In the genomic region with DNA sequence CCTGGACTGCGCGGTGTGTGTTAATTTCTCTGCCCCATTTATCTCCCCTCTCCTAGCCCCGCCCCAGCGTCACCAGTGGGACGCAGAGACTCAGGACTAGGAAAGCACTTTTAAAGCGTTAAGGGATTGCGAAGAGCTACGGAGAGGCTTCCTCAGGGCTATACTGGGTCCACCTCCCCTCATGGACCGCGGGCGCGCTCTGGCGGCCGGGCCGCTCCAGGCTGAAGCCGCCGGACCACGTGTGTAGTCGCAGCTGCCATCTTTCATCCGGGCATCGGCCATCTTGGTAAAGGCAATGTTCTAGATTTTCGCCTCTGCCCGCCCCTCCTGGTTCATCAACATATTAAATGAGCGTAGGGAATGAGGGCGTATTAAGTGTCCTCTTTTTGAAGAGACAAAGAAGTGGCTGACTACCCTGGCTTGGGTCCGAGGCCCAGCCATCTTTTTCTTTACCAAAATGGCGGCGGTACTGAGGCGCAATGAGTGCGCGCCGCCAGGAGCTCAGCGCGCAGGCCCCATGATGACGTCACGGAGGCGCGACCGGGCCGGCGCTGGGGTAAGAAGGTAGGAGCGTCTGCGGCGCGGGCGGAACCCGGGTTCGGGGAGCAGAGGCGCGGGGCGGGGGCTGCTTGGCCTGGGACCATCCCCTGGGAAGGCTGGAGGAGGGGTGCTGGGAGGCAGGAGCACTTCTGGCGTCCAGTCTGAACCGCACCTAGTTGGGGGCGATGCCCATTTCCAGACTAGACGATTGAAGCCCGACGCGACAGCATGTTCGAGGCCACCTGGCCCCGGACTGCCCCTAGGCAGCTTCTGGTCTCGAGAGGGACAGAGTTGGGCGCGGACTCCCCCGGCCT, we compare ENCODE assay signal across 8 cellular contexts. TPM values are rescaled to one million over a fixed set of nuclear protein-coding genes. Genes with fewer than 3 reads are reported as not detected.
A peak's percentile ranks its signal among the peaks of the same experiment; 100 is the strongest.
DNase-seq lines count a peak whose midpoint lies in the region; ATAC-seq and TF ChIP-seq lines count a peak whose summit lies in the region.

TSS of gene CCDC124 (plus strand) at position 531 of the 854 bp plus-strand sequence. CDS start 3,406 bp downstream, outside the sequence.

- H3K4me1 Mint-ChIP-seq in activated B cell treated with CpG ODN at 0.5 μM for 24 hours, result peaks cover 25% of the 10 kb centered on the region

- H3K4me3 ChIP-seq in AG10803 (ENCODE audit: low read length) (peak within 1 kb of the TSS; percentile 91), cardiac fibroblast (replicated peaks in 1 of 2; ENCODE audit: low read depth in 2 of 2, low read length in 2 of 2) (peak within 1 kb of the TSS; percentile 74 to 92)

- ATAC-seq in GM18907 (IDR thresholded peaks at IDR 0.05; ENCODE audit: unreplicated experiment) (peak; percentile 78), HG03139 (IDR thresholded peaks at IDR 0.05; ENCODE audit: unreplicated experiment) (peak; percentile 71), activated B cell treated with CpG ODN at 0.5 μM for 24 hours (ENCODE audit: low read depth) (peak; percentile 96)

- peaks cover 8% of the 10 kb centered on the region for H3K36me3 Mint-ChIP-seq in activated B cell treated with CpG ODN at 0.5 μM for 24 hours (ENCODE audit: low read depth)

- H3K27ac Mint-ChIP-seq in activated B cell treated with CpG ODN at 0.5 μM for 24 hours, result peak within 1 kb of the TSS; percentile 94

- intact Hi-C loops in activated B cell treated with CpG ODN at 0.5 μM for 24 hours (cut with micrococcal nuclease), result loop anchor here (1.0 to 5.0 kb wide), 6 partner anchors 62 to 480 kb away; partner anchors contain the start of gene RPL18A

- CTCF ChIA-PET in activated B cell treated with CpG ODN at 0.5 μM for 24 hours (lab: Charles Lee), result interaction anchor here (0.7 to 4.7 kb wide), 19 partner anchors 13 to 227 kb away, joined by 3 to 201 read pairs (median 4); partner anchors contain the start of genes JAK3, RPL18A and SLC5A5

- peak within 1 kb of the TSS; percentile 88 for H3K4me3 Mint-ChIP-seq in activated B cell treated with CpG ODN at 0.5 μM for 24 hours

- DNase-seq in AG10803 (ENCODE audit: low read depth) (peak; percentile 90), NCI-H2227 treated with DMSO at 0.1 percent for 48 hours (lab: John Stamatoyannopoulos, UW) (peak; percentile 86), activated B cell treated with CpG ODN at 0.5 μM for 24 hours (peak; percentile 87), cardiac fibroblast (ENCODE audit: low read depth in 2 of 2) (peak; percentile 94), islet precursor cell (peak; percentile 95)
- DNase-seq in stimulated activated CD4-positive, alpha-beta T cell treated with anti-CD3 and anti-CD28 coated beads, Interleukin-12 subunit alpha, Interleukin-12 subunit beta, amount 100 ng/mL, for 4 hours, result peak; percentile 91

- POLR2A ChIA-PET in activated B cell treated with CpG ODN at 0.5 μM for 24 hours (lab: Charles Lee), result interaction anchor here (0.5 to 5.0 kb wide), 34 partner anchors 15 to 590 kb away, joined by 3 to 299 read pairs (median 4); partner anchors contain the start of genes FCHO1, JAK3, RPL18A and SLC5A5

- H3K9me3 Mint-ChIP-seq in activated B cell treated with CpG ODN at 0.5 μM for 24 hours, result no peaks in the 10 kb centered on the region

- TF ChIP-seq CTCF in AG10803 (conservative IDR thresholded peaks at IDR 0.05; ENCODE audit: low read length) (peak; percentile 87), activated B cell treated with CpG ODN at 0.5 μM for 24 hours (IDR thresholded peaks at IDR 0.05) (no peak), cardiac fibroblast (IDR thresholded peaks at IDR 0.05; ENCODE audit: low read depth, low read length) (peak; percentile 97)

- no peaks in the 10 kb centered on the region for H3K27me3 Mint-ChIP-seq in activated B cell treated with CpG ODN at 0.5 μM for 24 hours

RNA-seq across cellular contexts. Expression of gene CCDC124, which starts in this region (rescaled TPM):
- 49.9 and 59.5 TPM in 2 replicates for total RNA-seq in activated B cell treated with CpG ODN at 0.5 μM for 24 hours

Comparison
In these comparisons a context has a peak if more than half of its experiments do, and no peak if none do; other contexts are left out.
1. Peak in every context shown above with its lines: DNase-seq, ATAC-seq and H3K4me3 ChIP-seq.